19 cellular contexts compared by ENCODE assay signal in the genomic region with DNA sequence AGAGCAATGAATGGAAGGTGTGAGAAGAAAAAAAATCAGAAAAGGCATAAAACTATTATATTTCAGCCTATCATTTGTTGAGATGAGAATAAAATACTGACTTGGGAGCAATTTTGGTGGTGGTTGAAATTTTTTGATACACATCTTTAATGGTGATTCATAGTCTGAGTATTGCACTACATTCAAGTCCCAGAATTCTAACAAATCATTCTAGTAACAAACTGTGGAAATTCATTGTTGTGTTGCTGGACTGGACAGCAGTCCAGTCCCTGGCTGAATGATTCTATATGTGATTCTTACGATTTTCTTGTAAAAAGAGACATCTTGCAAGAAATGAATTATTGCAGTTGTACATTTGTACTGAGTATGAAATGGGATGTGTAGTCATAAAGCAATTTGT.
"Had no signal": no experiment of that assay in that cellular context is flagged by ENCODE, and none has a peak within 500 bp of the region (broad histone marks: within the 10 kb centered on the region; RNA-seq: fewer than 3 reads in every experiment).

No MANE protein-coding gene starts in this region.

- H3K4me3 ChIP-seq: gastrocnemius medialis, pancreas, psoas muscle, tibial artery had no signal

- DNase-seq: activated CD4-positive, alpha-beta memory T cell treated with anti-CD3 and anti-CD28 coated beads for 36 hours; activated CD4-positive, alpha-beta T cell treated with anti-CD3 and anti-CD28 coated beads for 48 hours; activated naive CD4-positive, alpha-beta T cell treated with Interleukin-2 at 50 U/mL for 16 hours; activated naive CD8-positive, alpha-beta T cell treated with anti-CD3 and anti-CD28 coated beads for 36 hours; activated T-cell treated with anti-CD3 and anti-CD28 coated beads, Interleukin-2, amount 50 U/mL, for 48 hours; amygdala; central memory CD4-positive, alpha-beta T cell; dermis blood vessel endothelial cell; effector memory CD4-positive, alpha-beta T cell; gastrocnemius medialis; hippocampal formation; left ventricle myocardium superior; pancreas; psoas muscle; right cardiac atrium; stimulated activated CD4-positive, alpha-beta T cell treated with anti-CD3 and anti-CD28 coated beads, Interleukin-12 subunit alpha, Interleukin-12 subunit beta, amount 100 ng/mL, for 4 hours; stimulated activated naive CD8-positive, alpha-beta T cell treated with anti-CD3 and anti-CD28 coated beads, Interleukin-15, amount 100 ng/mL, for 72 hours; tibial artery had no signal

- H3K27me3 ChIP-seq: gastrocnemius medialis, neutrophil, pancreas, tibial artery had no signal

- H3K36me3 ChIP-seq: gastrocnemius medialis, neutrophil, pancreas, tibial artery had no signal

- H3K4me1 ChIP-seq: gastrocnemius medialis, pancreas, psoas muscle, tibial artery had no signal

- H3K9me3 ChIP-seq: gastrocnemius medialis, neutrophil, pancreas, psoas muscle, tibial artery had no signal
